ENCODE assay signal across 1 cellular context in genomic region chr18:76565238-76566173, GRCh38.
TF ChIP-seq lines count a peak whose summit lies in the region.

No MANE protein-coding gene starts in this region.

TF ChIP-seq in GM23338, 12 proteins besides CTCF, POLR2A, EP300 and RAD21 (continued from another document):
- no peak for TF ChIP-seq ZNF462 (CRISPR knock-in tag; IDR thresholded peaks at IDR 0.05)
- no peak for TF ChIP-seq EZH2 (IDR thresholded peaks at IDR 0.05; ENCODE audit: low read depth, unreplicated experiment)
